20 cellular contexts compared by ENCODE assay signal in the genomic region with DNA sequence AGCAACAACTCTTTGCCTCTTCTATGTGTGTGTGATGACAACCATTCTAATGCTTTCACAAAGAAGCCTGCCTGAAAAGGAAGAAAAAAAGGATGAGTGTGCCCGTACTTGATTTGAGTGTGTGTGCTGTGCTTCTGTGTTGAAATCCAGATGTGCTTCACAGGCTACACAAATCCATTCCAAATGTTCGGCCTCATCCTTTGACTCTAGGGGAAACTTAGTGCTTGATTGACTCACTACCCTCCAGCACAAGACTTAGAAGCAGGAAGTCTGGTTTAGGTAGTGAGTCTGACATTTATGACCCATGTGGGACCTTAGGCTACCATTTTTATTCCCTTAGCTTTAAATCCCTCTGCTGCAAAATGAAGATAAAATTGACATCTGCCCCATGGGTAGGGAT.
"Had no signal": no experiment of that assay in that cellular context is flagged by ENCODE, and none has a peak within 500 bp of the region (broad histone marks: within the 10 kb centered on the region; RNA-seq: fewer than 3 reads in every experiment).

No MANE protein-coding gene starts in this region.

- H3K36me3 Mint-ChIP-seq: activated naive CD4-positive, alpha-beta T cell treated with anti-CD3 and anti-CD28 coated beads, Interleukin-2, amount 50 U/mL, for 72 hours had no signal

- H3K4me1 ChIP-seq: lower lobe of right lung, spleen, upper lobe of left lung had no signal

- ATAC-seq: activated naive CD4-positive, alpha-beta T cell treated with anti-CD3 and anti-CD28 coated beads, Interleukin-2, amount 50 U/mL, for 72 hours; lower lobe of right lung; mucosa of descending colon had no signal

- H3K9me3 ChIP-seq: lower lobe of right lung, mucosa of descending colon, spleen, upper lobe of left lung had no signal

- H3K9me3 Mint-ChIP-seq: neural crest cell had no signal

- H3K4me3 ChIP-seq: lower lobe of right lung, mucosa of descending colon, spleen, upper lobe of left lung had no signal

- H3K27ac ChIP-seq: brain microvascular endothelial cell, lower lobe of right lung, spleen, upper lobe of left lung had no signal

- H3K27me3 ChIP-seq: brain microvascular endothelial cell, upper lobe of left lung had no signal

- H3K36me3 ChIP-seq: brain microvascular endothelial cell, lower lobe of right lung, spleen, upper lobe of left lung had no signal

- H3K4me3 Mint-ChIP-seq: neural crest cell had no signal

- H3K27ac Mint-ChIP-seq: activated naive CD4-positive, alpha-beta T cell treated with anti-CD3 and anti-CD28 coated beads, Interleukin-2, amount 50 U/mL, for 72 hours had no signal

- DNase-seq: activated CD4-positive, alpha-beta T cell treated with anti-CD3 and anti-CD28 coated beads for 1 hour; activated CD4-positive, alpha-beta T cell treated with anti-CD3 and anti-CD28 coated beads, Interleukin-2, amount 50 U/mL, for 1 hour; activated T-cell treated with anti-CD3 and anti-CD28 coated beads, Interleukin-2, amount 50 U/mL, for 1 hour; aorta; brain microvascular endothelial cell; central memory CD4-positive, alpha-beta T cell; dermis blood vessel endothelial cell; effector CD8-positive, alpha-beta T cell; kidney; lower lobe of right lung; mesendoderm; mucosa of descending colon; posterior cingulate gyrus; spleen; stimulated activated CD4-positive, alpha-beta T cell treated with anti-CD3 and anti-CD28 coated beads, Interleukin-4, amount 100 ng/mL, for 24 hours; stimulated activated naive CD4-positive, alpha-beta T cell treated with Interleukin-2 at 50 U/mL for 16 hours; T-helper 9 cell; upper lobe of left lung had no signal

- H3K4me1 Mint-ChIP-seq: neural crest cell had no signal
